8 cellular contexts compared by ENCODE assay signal in genomic region chr15:101652783-101653430, GRCh38. TPM values are rescaled to one million over a fixed set of nuclear protein-coding genes. Genes with fewer than 3 reads are reported as not detected.
DNase-seq lines count a peak whose midpoint lies in the region; ATAC-seq and TF ChIP-seq lines count a peak whose summit lies in the region.

No MANE protein-coding gene starts in this region.

- H3K4me3 ChIP-seq in GM08714 (ENCODE audit: low read length) (peak overlapping the region; percentile 98), PC-3 (ENCODE audit: low read length) (peak overlapping the region; percentile 97), lung (peak overlapping the region; percentile 93), thyroid gland (replicated peaks in 1 of 3) (peak overlapping the region; percentile 72 to 93 (median 92))

- peaks cover 24% of the 10 kb centered on the region for H3K4me1 ChIP-seq in PC-3 (ENCODE audit: insufficient read depth, low read length)
- H3K4me1 ChIP-seq in lung (ENCODE audit: control insufficient read depth in 2 of 2, insufficient read depth in 2 of 2, low read length in 2 of 2) = peaks cover 5 to 9% of the 10 kb centered on the region in 2 donors
- peaks cover 23 to 31% of the 10 kb centered on the region in 2 donors for H3K4me1 ChIP-seq in thyroid gland

- intact Hi-C loops in PC-3 (cut with micrococcal nuclease) (no loop called here), thyroid gland (cut with DNase I) (no loop called here)

- H3K4me3 Mint-ChIP-seq in chondrocyte (ENCODE audit: unreplicated experiment) = peak overlapping the region; percentile 88

- ATAC-seq in PC-3 (peak; percentile 30), lung (ENCODE audit: insufficient read depth, low FRiP score) (peak; percentile 9), HG03159 (IDR thresholded peaks at IDR 0.05; ENCODE audit: unreplicated experiment) (no peak)

- H3K4me1 Mint-ChIP-seq in chondrocyte (ENCODE audit: low read depth) = peaks cover 25% of the 10 kb centered on the region

- DNase-seq in PC-3 = peak; percentile 43
- no peak for DNase-seq in chondrocyte (ENCODE audit: low spot score)
- no peak for DNase-seq in lung (ENCODE audit: low spot score)
- peak; percentile 19 to 22 for DNase-seq in thyroid gland
- no peak for DNase-seq in dedifferentiated amniotic fluid mesenchymal stem cell (ENCODE audit: extremely low spot score)
- DNase-seq in NK-92 treated with Interleukin-12 subunit alpha and Interleukin-12 subunit beta, amount 100 ng/mL, for 24 hours (lab: John Stamatoyannopoulos, UW) = no peak

- peak overlapping the region; percentile 97 for H2AFZ ChIP-seq in PC-3 (ENCODE audit: low read length)

- 35 to 41% methylated on average over 41 to 42 of the region's 42 CpGs for WGBS in lung, 2 donors
- 34 to 56% methylated on average over 25 to 35 of the region's 42 CpGs for WGBS in thyroid gland, 2 donors

- H3F3A ChIP-seq in PC-3 (ENCODE audit: low read length, unreplicated experiment) = no peaks in the 10 kb centered on the region

- peaks cover 10% of the 10 kb centered on the region for H4K20me1 ChIP-seq in PC-3 (ENCODE audit: low read length)

- H3K27ac Mint-ChIP-seq in chondrocyte (ENCODE audit: unreplicated experiment) = peak overlapping the region; percentile 92

- TSS peak; percentile 97 for BruUV-seq in PC-3 (replicated peaks; lab: Mats Ljungman, UMichigan)

- POLR2A ChIA-PET in PC-3 (lab: Charles Lee; ENCODE audit: unreplicated experiment) = no interaction called here

- H3K9me3 Mint-ChIP-seq in chondrocyte (ENCODE audit: low read depth) = no peaks in the 10 kb centered on the region

- CTCF ChIA-PET in PC-3 (lab: Charles Lee) = no interaction called here

- no peaks in the 10 kb centered on the region for H3K27me3 Mint-ChIP-seq in chondrocyte (ENCODE audit: low read depth)

- H3K27me3 ChIP-seq in PC-3 (ENCODE audit: low read length) = no peaks in the 10 kb centered on the region
- no peaks in the 10 kb centered on the region for H3K27me3 ChIP-seq in lung (ENCODE audit: control insufficient read depth, insufficient read depth)
- H3K27me3 ChIP-seq in thyroid gland = no peaks in the 10 kb centered on the region

- TF ChIP-seq POLR2A in thyroid gland (IDR thresholded peaks at IDR 0.05) = no peak

- H3K9me2 ChIP-seq in PC-3 (replicated peaks; ENCODE audit: low read length) = no peaks in the 10 kb centered on the region

- H3K27ac ChIP-seq in PC-3 (ENCODE audit: low read length) (peak overlapping the region; percentile 77), lung (ENCODE audit: low read depth in 1 of 2, low read length in 1 of 2) (peak overlapping the region; percentile 92 to 98), thyroid gland (peak overlapping the region; percentile 89 to 98 (median 96))

- H3K36me3 ChIP-seq in PC-3 (ENCODE audit: low read depth, low read length) (0 out of 2 replicates have a peak, but pooled peaks cover 2% of the 10 kb centered on the region), lung (ENCODE audit: control insufficient read depth in 2 of 2, insufficient read depth in 2 of 2, low read length in 2 of 2) (peaks cover 5 to 6% of the 10 kb centered on the region in 2 donors), thyroid gland (peaks cover 0 to 6% of the 10 kb centered on the region in 2 donors)

- H3K9ac ChIP-seq in PC-3 (ENCODE audit: low read length) = peak overlapping the region; percentile 87

- no peaks in the 10 kb centered on the region for H3K9me3 ChIP-seq in PC-3 (ENCODE audit: low read length)
- H3K9me3 ChIP-seq in lung (ENCODE audit: control insufficient read depth in 2 of 2, insufficient read depth in 1 of 2, low read length in 1 of 2) = no peaks in the 10 kb centered on the region
- no peaks in the 10 kb centered on the region for H3K9me3 ChIP-seq in thyroid gland

- peak overlapping the region; percentile 96 for H3K4me2 ChIP-seq in PC-3 (ENCODE audit: low read length)

- peaks cover 2% of the 10 kb centered on the region for H3K36me3 Mint-ChIP-seq in chondrocyte (ENCODE audit: low read depth)

- TF ChIP-seq CTCF in PC-3 (conservative IDR thresholded peaks at IDR 0.05; ENCODE audit: low read depth, low read length) (no peak), chondrocyte (IDR thresholded peaks at IDR 0.05) (no peak), lung (IDR thresholded peaks at IDR 0.05; ENCODE audit: control extremely low read depth, extremely low read depth) (no peak), thyroid gland (IDR thresholded peaks at IDR 0.05) (no peak)

- H3K79me2 ChIP-seq in PC-3 (ENCODE audit: low read length) = peaks cover 40% of the 10 kb centered on the region

RNA-seq across cellular contexts. Expression of gene TM2D3, which starts 0.7 kb away (rescaled TPM):
- total RNA-seq in PC-3 (2014; rRNA removed) (18.4 and 23.3 TPM in 2 replicates), chondrocyte (42.0 to 46.5 TPM (median 44.7 TPM) in 3 replicates), lung (10 to 100 TPM; 44.3 to 68.1 TPM), thyroid gland (10 to 100 TPM; 54.8 to 92.5 (median 71.5) TPM)
- polyA plus RNA-seq in lung = 10 to 100 TPM; 40.2 to 44.9 TPM

Comparison
In these comparisons a context has a peak if more than half of its experiments do, and no peak if none do; other contexts are left out.
1. DNase-seq: peak in PC-3 (single experiment) and thyroid gland (2 of 2); none in chondrocyte (single experiment), lung (single experiment), dedifferentiated amniotic fluid mesenchymal stem cell (single experiment) and NK-92 treated with Interleukin-12 subunit alpha and Interleukin-12 subunit beta, amount 100 ng/mL, for 24 hours (single experiment).
2. Peak in every context shown above with its lines, with median percentiles within 50 percentile points of each other: H3K4me3 ChIP-seq and H3K27ac ChIP-seq.